ENCODE assay signal across 10 cellular contexts in the genomic region with DNA sequence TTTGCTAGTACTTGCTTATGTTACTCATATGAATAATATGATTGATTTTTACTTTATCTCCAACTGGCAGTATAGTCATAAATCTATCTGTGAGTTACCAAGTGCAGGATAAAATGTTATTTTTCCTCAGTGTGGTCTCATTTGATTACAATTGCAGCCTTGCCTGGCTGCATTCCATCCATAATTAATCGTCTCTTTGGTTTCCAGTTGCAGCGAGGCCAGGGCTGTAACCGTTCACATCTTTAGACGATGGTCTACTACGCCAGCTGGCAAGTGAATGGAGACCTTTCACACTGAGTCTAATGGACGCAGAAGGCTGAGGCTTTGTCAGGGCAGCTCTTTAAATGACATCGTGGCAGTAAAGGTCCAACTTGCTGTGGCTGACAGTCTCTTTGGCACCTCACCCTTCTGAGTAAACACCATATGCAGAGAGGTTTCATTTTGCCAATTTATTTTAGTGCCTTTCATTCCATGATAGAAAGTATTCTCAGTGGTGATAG.
DNase-seq lines count a peak whose midpoint lies in the region; ATAC-seq and TF ChIP-seq lines count a peak whose summit lies in the region.
"Had no signal": no experiment of that assay in that cellular context is flagged by ENCODE, and none has a peak within 500 bp of the region (broad histone marks: within the 10 kb centered on the region; RNA-seq: fewer than 3 reads in every experiment).

No MANE protein-coding gene starts in this region.

- no peak for TF ChIP-seq CTCF in AG09319 (IDR thresholded peaks at IDR 0.05; ENCODE audit: low read depth, low read length)

- no peak for ATAC-seq in HG02588 (IDR thresholded peaks at IDR 0.05; ENCODE audit: unreplicated experiment)
- ATAC-seq in GM21447 (IDR thresholded peaks at IDR 0.05; ENCODE audit: unreplicated experiment) = no peak
- ATAC-seq: stimulated activated effector memory CD8-positive, alpha-beta T cell treated with anti-CD3 and anti-CD28 coated beads, Interleukin-12 subunit alpha, Interleukin-12 subunit beta, amount 100 ng/mL, for 72 hours had no signal

- DNase-seq in AG09319 (ENCODE audit: extremely low read depth, low read depth) (peak; percentile 24), NCI-H2029 treated with DMSO at 0.1 percent for 48 hours (lab: John Stamatoyannopoulos, UW) (peak; percentile 64), cerebellar cortex (ENCODE audit: low spot score) (peak; percentile 22), midbrain (lab: John Stamatoyannopoulos, UW) (peak; percentile 17), ecto neural progenitor cell (ENCODE audit: low spot score) (no peak), DMS53 (lab: John Stamatoyannopoulos, UW) (no peak)
- DNase-seq: activated CD4-positive, alpha-beta memory T cell treated with anti-CD3 and anti-CD28 coated beads, Interleukin-2, amount 10 ng/mL, durations not matched to agents 7 days and 5 days had no signal

Comparison
In these comparisons a context has a peak if more than half of its experiments do, and no peak if none do; other contexts are left out.
1. DNase-seq: peak in AG09319 (single experiment), NCI-H2029 treated with DMSO at 0.1 percent for 48 hours (single experiment), cerebellar cortex (single experiment) and midbrain (single experiment); none in ecto neural progenitor cell (single experiment) and DMS53 (single experiment).